Comparison of ENCODE assay signal across 36 cellular contexts in the genomic region with DNA sequence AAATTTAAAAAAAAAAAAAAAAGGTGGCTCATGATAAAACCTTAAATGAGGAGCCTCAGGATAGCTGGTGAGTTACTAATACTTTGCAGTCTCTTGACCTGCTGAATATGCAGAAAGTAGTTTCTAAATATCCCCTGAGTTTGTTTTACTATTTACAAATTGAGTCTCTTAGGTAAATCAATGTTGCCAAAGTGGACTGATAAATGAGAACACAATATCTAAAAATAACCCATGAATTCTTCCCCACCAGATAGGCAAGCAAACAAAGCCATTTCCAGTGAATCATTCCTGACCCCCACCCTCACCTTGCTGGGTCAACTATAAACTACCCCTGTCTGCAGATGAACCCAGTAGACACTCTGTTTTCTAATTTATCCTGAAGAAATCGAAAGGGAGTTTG.
DNase-seq lines count a peak whose midpoint lies in the region; ATAC-seq, FAIRE-seq and TF ChIP-seq lines count a peak whose summit lies in the region.
"Had no signal": no experiment of that assay in that cellular context is flagged by ENCODE, and none has a peak within 500 bp of the region (broad histone marks: within the 10 kb centered on the region; RNA-seq: fewer than 3 reads in every experiment).

No MANE protein-coding gene starts in this region.

- no peaks in the 10 kb centered on the region for H3F3A ChIP-seq in PC-9 (ENCODE audit: insufficient read depth, low read depth)

- CTCF ChIA-PET in HepG2 (lab: Yijun Ruan, JAX; ENCODE audit: low intra/inter-chr PET ratio, low total read pairs), result no interaction called here
- CTCF ChIA-PET in Calu3 (lab: Charles Lee), result no interaction called here
- CTCF ChIA-PET in PC-9 (lab: Charles Lee), result no interaction called here

- H3K4me3 Mint-ChIP-seq in glutamatergic neuron (ENCODE audit: unreplicated experiment) (no peak overlapping the region), Calu3 (ENCODE audit: low read depth, unreplicated experiment) (no peak overlapping the region)
- H3K4me3 Mint-ChIP-seq: B cell; CD14-positive monocyte; CD4-positive, alpha-beta memory T cell; CD4-positive, alpha-beta T cell; CD4-positive, CD25-positive, alpha-beta regulatory T cell; CD8-positive, alpha-beta memory T cell; CD8-positive, alpha-beta T cell had no signal

- H3K4me1 Mint-ChIP-seq in glutamatergic neuron (ENCODE audit: low read depth, unreplicated experiment) (peaks cover 46% of the 10 kb centered on the region), Calu3 (ENCODE audit: low read depth, unreplicated experiment) (no peaks in the 10 kb centered on the region)
- H3K4me1 Mint-ChIP-seq: B cell; CD14-positive monocyte; CD4-positive, alpha-beta memory T cell; CD4-positive, CD25-positive, alpha-beta regulatory T cell; CD8-positive, alpha-beta memory T cell had no signal

- no peak for FAIRE-seq in HepG2 (lab: Jason Lieb, UNC)
- FAIRE-seq: A204.1, A549, D721Med had no signal

- TF ChIP-seq RAD21 in liver (IDR thresholded peaks at IDR 0.05) (peak in 1 of 2 donors; percentile 28), HepG2 (CRISPR knock-in tag; IDR thresholded peaks at IDR 0.05) (no peak)

- intact Hi-C loops in HepG2 (cut with micrococcal nuclease; ENCODE audit: unreplicated experiment) (no loop called here), right lobe of liver (cut with DNase I) (no loop called here), Calu3 (cut with micrococcal nuclease; ENCODE audit: unreplicated experiment) (no loop called here), PC-9 (cut with micrococcal nuclease; ENCODE audit: unreplicated experiment) (no loop called here)

- TF ChIP-seq CTCF in liver (IDR thresholded peaks at IDR 0.05; ENCODE audit: low read depth, low read length, missing input control) (no peak), HepG2 (CRISPR knock-in tag; IDR thresholded peaks at IDR 0.05) (no peak), glutamatergic neuron (IDR thresholded peaks at IDR 0.05; ENCODE audit: partially characterized antibody, unreplicated experiment) (no peak), right lobe of liver (IDR thresholded peaks at IDR 0.05) (no peak), Calu3 (IDR thresholded peaks at IDR 0.05; ENCODE audit: unreplicated experiment) (no peak), PC-9 (conservative IDR thresholded peaks at IDR 0.05) (no peak)

- WGBS in liver, result 52% methylated on average over 1 of the region's 1 CpG
- 29% methylated on average over 1 of the region's 1 CpG for WGBS in HepG2 (ENCODE audit: low lambda C conversion rate)
- WGBS in right lobe of liver (ENCODE audit: insufficient coverage, low coverage, low lambda C conversion rate, missing lambda C conversion rate), result 12% methylated on average over 1 of the region's 1 CpG

- H3K27ac ChIP-seq in liver (ENCODE audit: low read depth in 1 of 2, low read length in 2 of 2) (peak overlapping the region; percentile 48 to 88), HepG2 (ENCODE audit: extremely low read length, insufficient read depth, low read length) (no peak overlapping the region), right lobe of liver (peak overlapping the region; percentile 22 to 70 (median 61)), PC-9 (no peak overlapping the region)
- H3K27ac ChIP-seq: 22Rv1; A549; BLaER1 treated with 17β-estradiol and CSF1 and Interleukin-3, amounts not matched to agents 10 nM and 100 nM; C4-2B had no signal

- peaks cover 20% of the 10 kb centered on the region for H3K9me3 Mint-ChIP-seq in glutamatergic neuron (ENCODE audit: unreplicated experiment)
- H3K9me3 Mint-ChIP-seq in Calu3 (ENCODE audit: low read depth, unreplicated experiment), result peaks cover 6% of the 10 kb centered on the region

- peaks cover 11% of the 10 kb centered on the region for H3K27me3 Mint-ChIP-seq in glutamatergic neuron (ENCODE audit: unreplicated experiment)
- peaks cover 12% of the 10 kb centered on the region for H3K27me3 Mint-ChIP-seq in Calu3 (ENCODE audit: unreplicated experiment)
- H3K27me3 Mint-ChIP-seq: B cell; CD4-positive, alpha-beta T cell; CD8-positive, alpha-beta memory T cell had no signal

- H3K4me2 ChIP-seq in HepG2 (ENCODE audit: low read depth, low read length), result no peak overlapping the region
- H3K4me2 ChIP-seq in PC-9, result no peak overlapping the region
- H3K4me2 ChIP-seq: A549 had no signal

- in situ Hi-C loops in HepG2 (cut with HindIII; ENCODE audit: extremely low pct_ligation_motif_present, low pct_unique_long_range_greater_than_20kb), result no loop called here

- H3K36me3 ChIP-seq in liver (ENCODE audit: control insufficient read depth in 4 of 4, insufficient read depth in 3 of 4, low read depth in 1 of 4, low read length in 3 of 4), result no peaks in the 10 kb centered on the region
- no peaks in the 10 kb centered on the region for H3K36me3 ChIP-seq in HepG2 (replicated peaks in 1 of 2; ENCODE audit: control insufficient read depth in 1 of 2, insufficient read depth in 2 of 2, low read length in 2 of 2)
- H3K36me3 ChIP-seq in right lobe of liver, result no peaks in the 10 kb centered on the region
- H3K36me3 ChIP-seq in PC-9 (ENCODE audit: low read depth), result no peaks in the 10 kb centered on the region
- H3K36me3 ChIP-seq: BE2C had no signal

- BruUV-seq in HepG2 (replicated peaks; lab: Mats Ljungman, UMichigan) (no TSS peak), Calu3 (replicated peaks; lab: Mats Ljungman, UMichigan) (no TSS peak), PC-9 (replicated peaks; lab: Mats Ljungman, UMichigan) (no TSS peak)

- H3K9ac ChIP-seq in liver (ENCODE audit: low read depth in 1 of 2, low read length in 2 of 2), result no peak overlapping the region
- H3K9ac ChIP-seq in HepG2 (ENCODE audit: insufficient read depth, low read depth, low read length), result no peak overlapping the region
- H3K9ac ChIP-seq: BLaER1; BLaER1 treated with 17β-estradiol and CSF1 and Interleukin-3, amounts not matched to agents 10 nM and 100 nM had no signal

- H3K4me3 ChIP-seq in liver (ENCODE audit: low read depth in 1 of 3, low read length in 3 of 3), result no peak overlapping the region
- H3K4me3 ChIP-seq in HepG2 (replicated peaks in 1 of 3; ENCODE audit: insufficient read depth in 1 of 3, low read depth in 2 of 3, low read length in 3 of 3), result no peak overlapping the region
- H3K4me3 ChIP-seq in right lobe of liver, result no peak overlapping the region
- no peak overlapping the region for H3K4me3 ChIP-seq in PC-9
- H3K4me3 ChIP-seq: A549; BLaER1; BLaER1 treated with 17β-estradiol and CSF1 and Interleukin-3, amounts not matched to agents 10 nM and 100 nM had no signal

- H3K4me1 ChIP-seq in liver (ENCODE audit: control insufficient read depth in 4 of 4, insufficient read depth in 4 of 4, low read length in 3 of 4), result peaks cover 2 to 31% (median 21%) of the 10 kb centered on the region in 4 donors
- no peaks in the 10 kb centered on the region for H3K4me1 ChIP-seq in HepG2 (ENCODE audit: insufficient read depth, low read length)
- peaks cover 0 to 29% (median 7%) of the 10 kb centered on the region in 4 donors for H3K4me1 ChIP-seq in right lobe of liver
- H3K4me1 ChIP-seq in PC-9 (replicated peaks; ENCODE audit: insufficient read depth), result no peaks in the 10 kb centered on the region
- H3K4me1 ChIP-seq: A549, BE2C, Caco-2 had no signal

- H2AFZ ChIP-seq in HepG2 (ENCODE audit: low read length) (no peak overlapping the region), PC-9 (no peak overlapping the region)

- DNase-seq in HepG2 (ENCODE audit: low spot score) (no peak), glutamatergic neuron (no peak), left lobe of liver (ENCODE audit: low spot score) (no peak), right lobe of liver (no peak), Calu3 (no peak), PC-9 (no peak), NCI-H2081 treated with DMSO at 0.1 percent for 48 hours (lab: John Stamatoyannopoulos, UW) (no peak)
- DNase-seq: 8988T; ACHN; AML-193; BE2C; C1 segment of cervical spinal cord; Caco-2; CD4-positive, alpha-beta memory T cell; CD4-positive, alpha-beta T cell; CD4-positive, CD25-positive, alpha-beta regulatory T cell; CD8-positive, alpha-beta memory T cell; CD8-positive, alpha-beta T cell; COR-L47; DMS 273 treated with DMSO at 0.1 percent for 48 hours; DMS153; DMS53; DMS79; DMS79 treated with DMSO at 0.1 percent for 48 hours; DND-41; EL had no signal

- H4K20me1 ChIP-seq in HepG2 (ENCODE audit: insufficient read depth, low read length) (no peaks in the 10 kb centered on the region), PC-9 (ENCODE audit: insufficient read depth) (no peaks in the 10 kb centered on the region)
- H4K20me1 ChIP-seq: BLaER1; BLaER1 treated with 17β-estradiol and CSF1 and Interleukin-3, amounts not matched to agents 10 nM and 100 nM had no signal

- POLR2A ChIA-PET in HepG2 (lab: Yijun Ruan, JAX), result no interaction called here
- POLR2A ChIA-PET in PC-9 (lab: Charles Lee; ENCODE audit: unreplicated experiment), result no interaction called here

- H3K27me3 ChIP-seq in liver (ENCODE audit: control insufficient read depth in 4 of 4, insufficient read depth in 4 of 4, low read length in 3 of 4) (no peaks in the 10 kb centered on the region), HepG2 (ENCODE audit: control insufficient read depth in 1 of 2, insufficient read depth in 2 of 2, low read length in 2 of 2) (no peaks in the 10 kb centered on the region; a peak in 1 of 5 replicates), right lobe of liver (no peaks in the 10 kb centered on the region), PC-9 (ENCODE audit: insufficient read depth, low read depth) (peaks cover 3% of the 10 kb centered on the region; the same call in 1 of the 2 replicates)
- H3K27me3 ChIP-seq: BE2C; BLaER1; BLaER1 treated with 17β-estradiol and CSF1 and Interleukin-3, amounts not matched to agents 10 nM and 100 nM had no signal

- H3K27ac Mint-ChIP-seq in glutamatergic neuron (ENCODE audit: unreplicated experiment) (peak overlapping the region; percentile 7), Calu3 (ENCODE audit: unreplicated experiment) (no peak overlapping the region)
- H3K27ac Mint-ChIP-seq: B cell; CD14-positive monocyte; CD4-positive, alpha-beta memory T cell; CD4-positive, alpha-beta T cell; CD4-positive, CD25-positive, alpha-beta regulatory T cell; CD8-positive, alpha-beta memory T cell; CD8-positive, alpha-beta T cell had no signal

- TF ChIP-seq POLR2A in HepG2 (IDR thresholded peaks at IDR 0.05; ENCODE audit: insufficient read depth in 1 of 2, low read depth in 2 of 2, low read length in 2 of 2) (no peak), right lobe of liver (IDR thresholded peaks at IDR 0.05) (no peak)

- H3K79me2 ChIP-seq in HepG2 (ENCODE audit: insufficient read depth, low read length) (no peaks in the 10 kb centered on the region), PC-9 (ENCODE audit: low read depth) (no peaks in the 10 kb centered on the region)

- H3K9me2 ChIP-seq in PC-9 (ENCODE audit: insufficient read depth), result no peaks in the 10 kb centered on the region

- no peak for TF ChIP-seq EP300 in HepG2 (IDR thresholded peaks at IDR 0.05; ENCODE audit: low read depth in 2 of 2, low read length in 2 of 2)
- no peak for TF ChIP-seq EP300 in HepG2 (CRISPR knock-in tag; IDR thresholded peaks at IDR 0.05; ENCODE audit: borderline replicate concordance)

- ATAC-seq in HepG2 (no peak), left lobe of liver (peak; percentile 66), right lobe of liver (peak; percentile 75 to 93 (median 85))
- ATAC-seq: A549; CD8-positive, alpha-beta T cell had no signal

- H3K9me3 ChIP-seq in liver (ENCODE audit: control insufficient read depth in 4 of 4, low read length in 3 of 4), result peaks cover 0 to 3% (median 0%) of the 10 kb centered on the region in 4 donors
- peaks cover 12% of the 10 kb centered on the region; the same call in 1 of the 2 replicates for H3K9me3 ChIP-seq in HepG2 (ENCODE audit: low read length)
- H3K9me3 ChIP-seq in right lobe of liver, result no peaks in the 10 kb centered on the region
- no peaks in the 10 kb centered on the region for H3K9me3 ChIP-seq in PC-9 (ENCODE audit: insufficient read depth, low read depth)
- H3K9me3 ChIP-seq: BE2C, Caco-2 had no signal

- H3K36me3 Mint-ChIP-seq in glutamatergic neuron (ENCODE audit: unreplicated experiment) (peaks cover 25% of the 10 kb centered on the region), Calu3 (ENCODE audit: insufficient read depth, unreplicated experiment) (no peaks in the 10 kb centered on the region)
- H3K36me3 Mint-ChIP-seq: CD14-positive monocyte; CD4-positive, alpha-beta memory T cell; CD4-positive, CD25-positive, alpha-beta regulatory T cell; CD8-positive, alpha-beta memory T cell; CD8-positive, alpha-beta T cell had no signal

Comparison
In these comparisons a context has a peak if more than half of its experiments do, and no peak if none do; other contexts are left out.
1. H3K27ac ChIP-seq: peak in liver (2 of 2) and right lobe of liver (3 of 3); none in HepG2 (single experiment) and PC-9 (single experiment).